ENCODE assay signal across 20 cellular contexts in genomic region chr11:12973529-12974181, GRCh38. TPM values are rescaled to one million over a fixed set of nuclear protein-coding genes. Genes with fewer than 3 reads are reported as not detected.
"Had no signal": no experiment of that assay in that cellular context is flagged by ENCODE, and none has a peak within 500 bp of the region (broad histone marks: within the 10 kb centered on the region; RNA-seq: fewer than 3 reads in every experiment).

No MANE protein-coding gene starts in this region.

- H3K36me3 Mint-ChIP-seq: activated naive CD8-positive, alpha-beta T cell treated with anti-CD3 and anti-CD28 coated beads for 36 hours; brain; naive thymus-derived CD8-positive, alpha-beta T cell; stimulated activated effector memory CD8-positive, alpha-beta T cell treated with anti-CD3 and anti-CD28 coated beads, Interleukin-12 subunit alpha, Interleukin-12 subunit beta, amount 100 ng/mL, for 72 hours; type B pancreatic cell had no signal

- H3K4me3 Mint-ChIP-seq: activated naive CD8-positive, alpha-beta T cell treated with anti-CD3 and anti-CD28 coated beads for 36 hours; brain; naive thymus-derived CD8-positive, alpha-beta T cell; stimulated activated effector memory CD8-positive, alpha-beta T cell treated with anti-CD3 and anti-CD28 coated beads, Interleukin-12 subunit alpha, Interleukin-12 subunit beta, amount 100 ng/mL, for 72 hours; type B pancreatic cell had no signal

- H3K9me3 Mint-ChIP-seq: activated naive CD8-positive, alpha-beta T cell treated with anti-CD3 and anti-CD28 coated beads for 36 hours; brain; stimulated activated effector memory CD8-positive, alpha-beta T cell treated with anti-CD3 and anti-CD28 coated beads, Interleukin-12 subunit alpha, Interleukin-12 subunit beta, amount 100 ng/mL, for 72 hours; type B pancreatic cell had no signal

- H3K9me3 ChIP-seq: gastrocnemius medialis, ovary, psoas muscle, stomach had no signal

- H3K4me1 ChIP-seq: gastrocnemius medialis, psoas muscle had no signal

- H3K4me1 Mint-ChIP-seq: activated naive CD8-positive, alpha-beta T cell treated with anti-CD3 and anti-CD28 coated beads for 36 hours; brain; naive thymus-derived CD8-positive, alpha-beta T cell; stimulated activated effector memory CD8-positive, alpha-beta T cell treated with anti-CD3 and anti-CD28 coated beads, Interleukin-12 subunit alpha, Interleukin-12 subunit beta, amount 100 ng/mL, for 72 hours had no signal

- ATAC-seq: gastrocnemius medialis; naive thymus-derived CD8-positive, alpha-beta T cell; psoas muscle; sciatic nerve; stimulated activated effector memory CD8-positive, alpha-beta T cell treated with anti-CD3 and anti-CD28 coated beads, Interleukin-12 subunit alpha, Interleukin-12 subunit beta, amount 100 ng/mL, for 72 hours had no signal

- DNase-seq: activated CD4-positive, alpha-beta T cell treated with anti-CD3 and anti-CD28 coated beads, Interleukin-2, amount 50 U/mL, for 4 hours; activated naive CD4-positive, alpha-beta T cell; activated naive CD8-positive, alpha-beta T cell treated with anti-CD3 and anti-CD28 coated beads for 36 hours; amygdala; central memory CD4-positive, alpha-beta T cell; gastrocnemius medialis; head of caudate nucleus; mesendoderm; naive thymus-derived CD8-positive, alpha-beta T cell; ovary; psoas muscle; stimulated activated CD4-positive, alpha-beta T cell treated with anti-CD3 and anti-CD28 coated beads, Interleukin-4, amount 100 ng/mL, for 24 hours; stomach had no signal

- H3K36me3 ChIP-seq: gastrocnemius medialis, ovary, stomach had no signal

- H3K27me3 ChIP-seq: gastrocnemius medialis, ovary, stomach had no signal

- H3K27me3 Mint-ChIP-seq: brain, type B pancreatic cell had no signal

- H3K27ac ChIP-seq: coronary artery, gastrocnemius medialis, ovary, psoas muscle, stomach had no signal

- H3K27ac Mint-ChIP-seq: activated naive CD8-positive, alpha-beta T cell treated with anti-CD3 and anti-CD28 coated beads for 36 hours; naive thymus-derived CD8-positive, alpha-beta T cell; stimulated activated effector memory CD8-positive, alpha-beta T cell treated with anti-CD3 and anti-CD28 coated beads, Interleukin-12 subunit alpha, Interleukin-12 subunit beta, amount 100 ng/mL, for 72 hours; type B pancreatic cell had no signal

- H3K4me3 ChIP-seq: coronary artery, gastrocnemius medialis, ovary, psoas muscle, stomach had no signal

RNA-seq across cellular contexts. Expression of gene RASSF10, which starts 35.5 kb away (rescaled TPM):
- total RNA-seq: activated naive CD8-positive, alpha-beta T cell treated with anti-CD3 and anti-CD28 coated beads for 36 hours; fibroblast of lung; naive thymus-derived CD8-positive, alpha-beta T cell; T-helper 2 cell treated with Interferon-gamma antibody and Interleukin-4, amounts not matched to agents 100 ng/mL and 5 ng/mL, for 36 hours had no signal
